ENCODE assay signal across 12 cellular contexts in the genomic region with DNA sequence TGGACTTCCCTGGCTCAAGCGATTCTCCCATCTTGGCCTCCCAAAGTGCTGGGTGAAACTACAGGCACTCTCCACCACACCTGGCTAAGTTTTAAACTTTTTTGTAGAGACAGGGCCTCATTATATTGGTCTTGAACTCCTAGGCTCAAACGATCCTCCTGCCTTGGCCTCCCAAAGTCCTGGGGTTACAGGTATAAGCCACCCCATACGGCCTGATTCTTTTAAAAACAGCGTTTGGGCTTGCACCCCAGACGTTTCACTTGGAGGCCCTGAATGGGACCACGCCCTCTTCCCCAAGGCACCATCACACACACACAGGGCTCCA. TPM values are rescaled to one million over a fixed set of nuclear protein-coding genes. Genes with fewer than 3 reads are reported as not detected.
A peak's percentile ranks its signal among the peaks of the same experiment; 100 is the strongest.
DNase-seq lines count a peak whose midpoint lies in the region; ATAC-seq, FAIRE-seq and TF ChIP-seq lines count a peak whose summit lies in the region.
"Had no signal": no experiment of that assay in that cellular context is flagged by ENCODE, and none has a peak within 500 bp of the region (broad histone marks: within the 10 kb centered on the region; RNA-seq: fewer than 3 reads in every experiment).

No MANE protein-coding gene starts in this region.

- no peaks in the 10 kb centered on the region; a peak in 1 of 22 replicates for H3K36me3 ChIP-seq in BLaER1 treated with 17β-estradiol and CSF1 and Interleukin-3, amounts not matched to agents 10 nM and 100 nM
- no peaks in the 10 kb centered on the region for H3K36me3 ChIP-seq in IMR-90 (ENCODE audit: control insufficient read depth, insufficient read depth, low read length)
- no peaks in the 10 kb centered on the region for H3K36me3 ChIP-seq in K562 (ENCODE audit: control insufficient read depth, insufficient read depth, low read length)
- H3K36me3 ChIP-seq: HAP-1, Peyer's patch had no signal

- H3K4me2 ChIP-seq in BLaER1 treated with 17β-estradiol and CSF1 and Interleukin-3, amounts not matched to agents 10 nM and 100 nM: peak overlapping the region in 10 of 11 experiments; percentile 7 to 90 (median 80); a peak in 13 of 22 replicates
- H3K4me2 ChIP-seq in IMR-90 (ENCODE audit: low read depth, low read length) (no peak overlapping the region), K562 (ENCODE audit: insufficient read depth, low read length) (peak overlapping the region; percentile 35; the same call in 1 of the 2 replicates)
- H3K4me2 ChIP-seq: KMS-11 had no signal

- TF ChIP-seq RAD21 in IMR-90 (IDR thresholded peaks at IDR 0.05; ENCODE audit: low read length) (no peak), K562 (CRISPR knock-in tag; conservative IDR thresholded peaks at IDR 0.05 in 1 of 2, IDR thresholded peaks at IDR 0.05 in 1 of 2) (no peak)

- TF ChIP-seq EP300 in K562 (IDR thresholded peaks at IDR 0.05; ENCODE audit: low read length): no peak

- no peak for FAIRE-seq in K562 (lab: Jason Lieb, UNC)

- H4K91ac ChIP-seq in IMR-90 (ENCODE audit: insufficient read depth, low read depth, low read length): no peak overlapping the region

- H3K23ac ChIP-seq in IMR-90 (ENCODE audit: low read depth, low read length): no peak overlapping the region

- no peaks in the 10 kb centered on the region for H3K9me3 ChIP-seq in BLaER1 treated with 17β-estradiol and CSF1 and Interleukin-3, amounts not matched to agents 10 nM and 100 nM (replicated peaks in 1 of 11)
- H3K9me3 ChIP-seq in IMR-90 (ENCODE audit: control insufficient read depth, insufficient read depth, low read length) (no peaks in the 10 kb centered on the region), K562 (replicated peaks; ENCODE audit: control insufficient read depth, insufficient read depth, low read depth, low read length) (no peaks in the 10 kb centered on the region)
- H3K9me3 ChIP-seq: Caco-2, HAP-1, Peyer's patch had no signal

- no peak overlapping the region for H3K56ac ChIP-seq in IMR-90 (ENCODE audit: extremely low read depth, insufficient read depth, low read length)

- no peak overlapping the region for H2BK20ac ChIP-seq in IMR-90 (ENCODE audit: low read depth, low read length)

- no peak overlapping the region for H3K4me3 ChIP-seq in BLaER1 treated with 17β-estradiol and CSF1 and Interleukin-3, amounts not matched to agents 10 nM and 100 nM
- no peak overlapping the region for H3K4me3 ChIP-seq in IMR-90 (ENCODE audit: insufficient read depth, low read depth, low read length)
- no peak overlapping the region for H3K4me3 ChIP-seq in K562
- H3K4me3 ChIP-seq: HAP-1, Peyer's patch had no signal

- no peak overlapping the region for H3K27ac ChIP-seq in BLaER1 treated with 17β-estradiol and CSF1 and Interleukin-3, amounts not matched to agents 10 nM and 100 nM
- H3K27ac ChIP-seq in IMR-90 (ENCODE audit: insufficient read depth, low read length): no peak overlapping the region
- H3K27ac ChIP-seq in K562 (ENCODE audit: extremely low read depth, low read depth, low read length): no peak overlapping the region
- H3K27ac ChIP-seq: KMS-11, Peyer's patch had no signal

- H3K9ac ChIP-seq in BLaER1 treated with 17β-estradiol and CSF1 and Interleukin-3, amounts not matched to agents 10 nM and 100 nM: no peak overlapping the region
- no peak overlapping the region for H3K9ac ChIP-seq in IMR-90 (ENCODE audit: low read depth, low read length)
- no peak overlapping the region for H3K9ac ChIP-seq in K562 (ENCODE audit: insufficient read depth in 1 of 2, low read depth in 2 of 2, low read length in 2 of 2)
- H3K9ac ChIP-seq: KMS-11 had no signal

- H3K4me1 ChIP-seq in BLaER1 treated with 17β-estradiol and CSF1 and Interleukin-3, amounts not matched to agents 10 nM and 100 nM: peaks cover 20 to 59% (median 41%) of the 10 kb centered on the region in 10 experiments
- peaks cover 3% of the 10 kb centered on the region; the same call in 1 of the 2 replicates for H3K4me1 ChIP-seq in IMR-90 (ENCODE audit: control insufficient read depth, insufficient read depth, low read length)
- H3K4me1 ChIP-seq in K562 (replicated peaks in 1 of 2; ENCODE audit: control insufficient read depth in 2 of 2, insufficient read depth in 2 of 2, low read length in 2 of 2): peaks cover 3 to 38% of the 10 kb centered on the region in 2 experiments; a peak in 4 of 5 replicates
- H3K4me1 ChIP-seq: Caco-2 had no signal

- intact Hi-C loops in IMR-90 (cut with micrococcal nuclease) (loop anchor here (1.0 to 10.0 kb wide), 4 partner anchors 43 to 443 kb away; partner anchors contain the start of genes COX4I1 and EMC8), K562 (cut with micrococcal nuclease) (loop anchor here (1.0 to 10.0 kb wide), 4 partner anchors 43 to 296 kb away; no protein-coding TSS in a partner anchor)

- no peak overlapping the region for H2BK5ac ChIP-seq in IMR-90 (ENCODE audit: low read depth, low read length, poor library complexity, severe bottlenecking)

- no peak overlapping the region for H4K5ac ChIP-seq in IMR-90 (ENCODE audit: low read depth, low read length)

- H2AK9ac ChIP-seq in IMR-90 (replicated peaks; ENCODE audit: low read depth, low read length, poor library complexity): peak overlapping the region; percentile 61

- no peak overlapping the region for H3K27ac Mint-ChIP-seq in neural crest cell (ENCODE audit: unreplicated experiment)

- H3K9me3 Mint-ChIP-seq in neural crest cell: no peaks in the 10 kb centered on the region

- in situ Hi-C loops in IMR-90 (cut with MboI; ENCODE audit: low sequenced_read_pairs) (loop anchor here (5.0 kb wide), 1 partner anchor 61 kb away; no protein-coding TSS in a partner anchor), K562 (cut with MboI) (loop anchor here (10.0 kb wide), 1 partner anchor 293 kb away; no protein-coding TSS in a partner anchor)

- no peak overlapping the region for H2AK5ac ChIP-seq in IMR-90 (ENCODE audit: low read depth, low read length)

- TF ChIP-seq POLR2A in IMR-90 (IDR thresholded peaks at IDR 0.05; ENCODE audit: low read depth, low read length): no peak
- no peak for TF ChIP-seq POLR2A in K562 (conservative IDR thresholded peaks at IDR 0.05)

- H2AFZ ChIP-seq in IMR-90 (replicated peaks; ENCODE audit: low read length, poor library complexity) (peak overlapping the region; percentile 75), K562 (ENCODE audit: low read depth, low read length) (no peak overlapping the region)

- H3K79me2 ChIP-seq in K562 (ENCODE audit: control insufficient read depth, insufficient read depth, low read length): no peaks in the 10 kb centered on the region

- ATAC-seq in IMR-90 (ENCODE audit: low read depth): no peak
- peak; percentile 13 for ATAC-seq in K562

- no peak overlapping the region for H2BK15ac ChIP-seq in IMR-90 (ENCODE audit: low read depth, low read length)

- BruUV-seq in IMR-90 (replicated peaks; lab: Mats Ljungman, UMichigan) (no TSS peak), K562 (replicated peaks; lab: Mats Ljungman, UMichigan) (no TSS peak)

- TF ChIP-seq CTCF in IMR-90 (conservative IDR thresholded peaks at IDR 0.05; ENCODE audit: low read depth, low read length) (no peak), K562 (IDR thresholded peaks at IDR 0.05 in 2 of 3, conservative IDR thresholded peaks at IDR 0.05 in 1 of 3; ENCODE audit: insufficient read depth in 2 of 3, low read depth in 1 of 3, low read length in 3 of 3) (no peak), neural crest cell (conservative IDR thresholded peaks at IDR 0.05) (no peak)

- peaks cover 41% of the 10 kb centered on the region for H3K4me1 Mint-ChIP-seq in neural crest cell

- no peak overlapping the region for H3K18ac ChIP-seq in IMR-90 (ENCODE audit: low read depth, low read length)

- CTCF ChIA-PET in IMR-90 (lab: Yijun Ruan, JAX) (no interaction called here), K562 (lab: Yijun Ruan, JAX; ENCODE audit: low intra/inter-chr PET ratio) (interaction anchor here (0.7 to 4.5 kb wide), 8 partner anchors 8 to 442 kb away, joined by 3 to 35 read pairs (median 4); no protein-coding TSS in a partner anchor)

- H3K27me3 ChIP-seq in BLaER1 treated with 17β-estradiol and CSF1 and Interleukin-3, amounts not matched to agents 10 nM and 100 nM: no peaks in the 10 kb centered on the region
- H3K27me3 ChIP-seq in IMR-90 (ENCODE audit: control insufficient read depth, insufficient read depth, low read length) (no peaks in the 10 kb centered on the region; the same call in 1 of the 2 replicates), K562 (ENCODE audit: control insufficient read depth in 2 of 2, insufficient read depth in 2 of 2, low read length in 2 of 2) (peaks cover 19 to 53% of the 10 kb centered on the region in 2 experiments; a peak in 4 of 5 replicates)
- H3K27me3 ChIP-seq: Peyer's patch had no signal

- peaks cover 13% of the 10 kb centered on the region for H3K27me3 Mint-ChIP-seq in neural crest cell (ENCODE audit: low read depth)

- H3K9me1 ChIP-seq in IMR-90 (ENCODE audit: insufficient read depth, low read length): no peaks in the 10 kb centered on the region
- H3K9me1 ChIP-seq in K562 (ENCODE audit: control insufficient read depth, insufficient read depth, low read length): no peaks in the 10 kb centered on the region

- H3K4me3 Mint-ChIP-seq in neural crest cell: peak overlapping the region; percentile 41

- no peak overlapping the region for H3K14ac ChIP-seq in IMR-90 (replicated peaks; ENCODE audit: low read depth, low read length)

- H2BK120ac ChIP-seq in IMR-90 (ENCODE audit: low read depth, low read length): no peak overlapping the region

- WGBS in IMR-90 (ENCODE audit: extremely low coverage in 2 of 2, insufficient read length in 1 of 2), 2 experiments: 86% methylated on average over 1 of the region's 6 CpGs; no CpG with 5 or more reads in 1 of the 2 experiments
- 9% methylated on average over 6 of the region's 6 CpGs for WGBS in K562 (ENCODE audit: insufficient coverage, low coverage, missing lambda C conversion rate)

- dilution Hi-C loops in IMR-90 (cut with HindIII; ENCODE audit: low sequenced_read_pairs, unreplicated experiment): no loop called here

- DNase-seq in IMR-90 (no peak), K562 (ENCODE audit: extremely low read depth in 1 of 4, low spot score in 3 of 4) (no peak), neural crest cell (ENCODE audit: low read depth, low spot score) (no peak), NCI-H82 treated with DMSO at 0.1 percent for 48 hours (lab: John Stamatoyannopoulos, UW; ENCODE audit: unreplicated experiment) (no peak), glomerular visceral epithelial cell (ENCODE audit: extremely low spot score) (no peak)
- no peak for DNase-seq in effector CD4-positive, alpha-beta T cell
- DNase-seq: DMS79 had no signal

- H4K20me1 ChIP-seq in BLaER1 treated with 17β-estradiol and CSF1 and Interleukin-3, amounts not matched to agents 10 nM and 100 nM: peaks cover 0 to 49% (median 0%) of the 10 kb centered on the region in 11 experiments; a peak in 10 of 22 replicates
- H4K20me1 ChIP-seq in IMR-90 (ENCODE audit: insufficient read depth, low read length) (peaks cover 13% of the 10 kb centered on the region), K562 (replicated peaks; ENCODE audit: control insufficient read depth, insufficient read depth, low read length) (peaks cover 16% of the 10 kb centered on the region; the same call in 1 of the 2 replicates)

- no peak overlapping the region for H4K8ac ChIP-seq in IMR-90 (ENCODE audit: low read depth in 2 of 2, low read length in 2 of 2)

- POLR2A ChIA-PET in IMR-90 (lab: Charles Lee; ENCODE audit: unreplicated experiment) (no interaction called here), K562 (lab: Yijun Ruan, JAX) (interaction anchor here (1.0 kb wide), 1 partner anchor 12 kb away, joined by 3 read pairs; no protein-coding TSS in a partner anchor)

- H3K36me3 Mint-ChIP-seq in neural crest cell (ENCODE audit: low read depth): peaks cover 3% of the 10 kb centered on the region

- no peak overlapping the region for H3K4ac ChIP-seq in IMR-90 (ENCODE audit: low read depth, low read length)

- peaks cover 3 to 4% of the 10 kb centered on the region in 2 experiments; a peak in 1 of 4 replicates for H3K79me1 ChIP-seq in IMR-90 (ENCODE audit: low read depth in 1 of 2, low read length in 2 of 2)

RNA-seq across cellular contexts. Expression of gene GINS2, which starts 29.4 kb away (rescaled TPM):
- total RNA-seq in IMR-90 (2012; rRNA removed): 12.8 and 13.4 TPM in 2 replicates
- polyA plus RNA-seq in IMR-90 (2012; rRNA removed): 11.3 and 12.0 TPM in 2 replicates
- 4.0 and 9.5 TPM in 2 replicates for polyA plus RNA-seq in IMR-90 (2012; cell fraction: cytosol; rRNA removed)
- 1.7 and 3.6 TPM in 2 replicates for polyA plus RNA-seq in IMR-90 (2012; cell fraction: nucleus; rRNA removed; ENCODE audit: low replicate concordance)
- total RNA-seq in K562 (2011; cell fraction: chromatin; rRNA removed; ENCODE audit: low replicate concordance): 24.8 and 32.7 TPM in 2 replicates
- total RNA-seq in K562 (2011; cell fraction: nucleolus; rRNA removed): 24.2 and 24.5 TPM in 2 replicates
- 23.2 and 33.3 TPM in 2 replicates for total RNA-seq in K562 (2011; cell fraction: nucleoplasm; rRNA removed)
- total RNA-seq in K562 (2014; rRNA removed): 42.0 and 44.2 TPM in 2 replicates
- 43.8 and 47.3 TPM in 2 replicates for total RNA-seq in K562 (2014; rRNA removed; fragmentation: Illumina TruSeq; extraction: Trizol)
- 39.4 and 40.4 TPM in 2 replicates for total RNA-seq in K562 (2015; rRNA removed; fragmentation: Illumina TruSeq; extraction: Trizol)
- total RNA-seq in K562 (2021): 57.5 and 61.6 TPM in 2 replicates
- polyA plus RNA-seq in K562 (2011; rRNA removed): 38.4 and 44.6 TPM in 2 replicates
- polyA plus RNA-seq in K562 (2011; cell fraction: cytosol; rRNA removed): 27.8 and 34.2 TPM in 2 replicates
- 15.7 and 20.5 TPM in 2 replicates for polyA plus RNA-seq in K562 (2011; cell fraction: nucleus; rRNA removed)
- polyA plus RNA-seq in K562 (2012): 26.1 and 33.8 TPM in 2 replicates
- 41.4 and 49.8 TPM in 2 replicates for polyA plus RNA-seq in K562 (2014; fragmentation: Illumina TruSeq; extraction: Trizol)
- polyA plus RNA-seq in K562 (2014; fragmentation: Nextera tagmentation; extraction: Ambion mirVana): 10 to 100 TPM; 61.3 to 76.2 TPM
- polyA plus RNA-seq in K562 (2014; rRNA removed): 42.3 and 42.9 TPM in 2 replicates
- polyA minus RNA-seq in K562 (2011; rRNA and poly(A)+ RNA removed): 25.6 and 28.3 TPM in 2 replicates
- 13.6 and 17.8 TPM in 2 replicates for polyA minus RNA-seq in K562 (2011; cell fraction: cytosol; rRNA and poly(A)+ RNA removed)
- 10.2 and 13.2 TPM in 2 replicates for polyA minus RNA-seq in K562 (2011; cell fraction: nucleus; rRNA and poly(A)+ RNA removed)
- total RNA-seq in neural crest cell: 74.0 and 82.2 TPM in 2 replicates

RNA-seq across cellular contexts. Expression of gene C16orf74, which starts 32.8 kb away (rescaled TPM):
- total RNA-seq in IMR-90 (2012; rRNA removed) (4.5 and 5.0 TPM in 2 replicates), K562 (2014; rRNA removed) (not detected in 2 replicates), K562 (2014; rRNA removed; fragmentation: Illumina TruSeq; extraction: Trizol) (not detected in 2 replicates), K562 (2015; rRNA removed; fragmentation: Illumina TruSeq; extraction: Trizol) (not detected in 2 replicates), K562 (2021) (not detected in 2 replicates), neural crest cell (1.2 TPM in 2 replicates)
- polyA plus RNA-seq in IMR-90 (2012; rRNA removed) (12.2 and 18.5 TPM in 2 replicates), K562 (2011; rRNA removed) (0.11 TPM in 1 of 2 replicates, not detected in the other), K562 (2014; fragmentation: Illumina TruSeq; extraction: Trizol) (not detected in 2 replicates), K562 (2014; fragmentation: Nextera tagmentation; extraction: Ambion mirVana) (not detected), K562 (2014; rRNA removed) (not detected in 2 replicates)
- 21.0 and 28.2 TPM in 2 replicates for polyA plus RNA-seq in IMR-90 (2012; cell fraction: cytosol; rRNA removed)
- polyA plus RNA-seq in IMR-90 (2012; cell fraction: nucleus; rRNA removed; ENCODE audit: low replicate concordance): 12.0 and 16.7 TPM in 2 replicates
- total RNA-seq in K562 (2011; cell fraction: chromatin; rRNA removed; ENCODE audit: low replicate concordance): not detected in 2 replicates
- total RNA-seq in K562 (2011; cell fraction: nucleolus; rRNA removed): not detected in 2 replicates
- not detected in 2 replicates for total RNA-seq in K562 (2011; cell fraction: nucleoplasm; rRNA removed)
- polyA plus RNA-seq in K562 (2011; cell fraction: cytosol; rRNA removed): not detected in 2 replicates
- polyA plus RNA-seq in K562 (2011; cell fraction: nucleus; rRNA removed): not detected in 2 replicates
- not detected in 2 replicates for polyA plus RNA-seq in K562 (2012)
- not detected in 2 replicates for polyA minus RNA-seq in K562 (2011; rRNA and poly(A)+ RNA removed)
- not detected in 2 replicates for polyA minus RNA-seq in K562 (2011; cell fraction: cytosol; rRNA and poly(A)+ RNA removed)
- polyA minus RNA-seq in K562 (2011; cell fraction: nucleus; rRNA and poly(A)+ RNA removed): not detected in 2 replicates
